2 cellular contexts compared by ENCODE assay signal in the genomic region with DNA sequence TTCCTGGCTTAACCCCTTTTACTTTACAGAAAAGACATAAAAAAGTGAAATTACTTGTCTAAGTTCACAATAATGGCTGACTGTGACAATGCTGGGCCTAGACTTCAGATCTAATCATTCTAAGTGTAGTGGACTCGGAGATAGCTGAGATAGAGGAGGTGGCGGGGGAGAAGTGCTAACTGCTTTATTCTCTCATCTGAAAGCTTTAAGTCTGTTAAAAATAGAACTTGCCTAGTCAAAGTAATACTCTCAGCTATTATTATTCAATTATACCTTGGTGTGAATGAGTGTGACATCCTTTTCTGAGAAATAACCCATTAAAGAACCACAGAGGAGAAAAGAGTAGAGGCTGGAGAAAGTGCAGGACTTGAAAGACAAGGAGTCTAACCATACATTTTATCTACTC.
TF ChIP-seq lines count a peak whose summit lies in the region.

No MANE protein-coding gene starts in this region.

TF ChIP-seq in WTC11, 78 proteins besides CTCF, POLR2A, EP300 and RAD21 (continued from another document):
- TF ChIP-seq, protein P1, sequence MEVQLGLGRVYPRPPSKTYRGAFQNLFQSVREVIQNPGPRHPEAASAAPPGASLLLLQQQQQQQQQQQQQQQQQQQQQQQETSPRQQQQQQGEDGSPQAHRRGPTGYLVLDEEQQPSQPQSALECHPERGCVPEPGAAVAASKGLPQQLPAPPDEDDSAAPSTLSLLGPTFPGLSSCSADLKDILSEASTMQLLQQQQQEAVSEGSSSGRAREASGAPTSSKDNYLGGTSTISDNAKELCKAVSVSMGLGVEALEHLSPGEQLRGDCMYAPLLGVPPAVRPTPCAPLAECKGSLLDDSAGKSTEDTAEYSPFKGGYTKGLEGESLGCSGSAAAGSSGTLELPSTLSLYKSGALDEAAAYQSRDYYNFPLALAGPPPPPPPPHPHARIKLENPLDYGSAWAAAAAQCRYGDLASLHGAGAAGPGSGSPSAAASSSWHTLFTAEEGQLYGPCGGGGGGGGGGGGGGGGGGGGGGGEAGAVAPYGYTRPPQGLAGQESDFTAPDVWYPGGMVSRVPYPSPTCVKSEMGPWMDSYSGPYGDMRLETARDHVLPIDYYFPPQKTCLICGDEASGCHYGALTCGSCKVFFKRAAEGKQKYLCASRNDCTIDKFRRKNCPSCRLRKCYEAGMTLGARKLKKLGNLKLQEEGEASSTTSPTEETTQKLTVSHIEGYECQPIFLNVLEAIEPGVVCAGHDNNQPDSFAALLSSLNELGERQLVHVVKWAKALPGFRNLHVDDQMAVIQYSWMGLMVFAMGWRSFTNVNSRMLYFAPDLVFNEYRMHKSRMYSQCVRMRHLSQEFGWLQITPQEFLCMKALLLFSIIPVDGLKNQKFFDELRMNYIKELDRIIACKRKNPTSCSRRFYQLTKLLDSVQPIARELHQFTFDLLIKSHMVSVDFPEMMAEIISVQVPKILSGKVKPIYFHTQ (CRISPR knock-in tag; IDR thresholded peaks at IDR 0.05): no peak
- TF ChIP-seq ZSCAN18 (CRISPR knock-in tag; IDR thresholded peaks at IDR 0.05) (no peak), ELF4 (CRISPR knock-in tag; IDR thresholded peaks at IDR 0.05; ENCODE audit: low read depth) (no peak), NR1H2 (CRISPR knock-in tag; IDR thresholded peaks at IDR 0.05) (no peak), NR3C1 (CRISPR knock-in tag; conservative IDR thresholded peaks at IDR 0.05; ENCODE audit: low read depth) (no peak)
- TF ChIP-seq, protein P2, sequence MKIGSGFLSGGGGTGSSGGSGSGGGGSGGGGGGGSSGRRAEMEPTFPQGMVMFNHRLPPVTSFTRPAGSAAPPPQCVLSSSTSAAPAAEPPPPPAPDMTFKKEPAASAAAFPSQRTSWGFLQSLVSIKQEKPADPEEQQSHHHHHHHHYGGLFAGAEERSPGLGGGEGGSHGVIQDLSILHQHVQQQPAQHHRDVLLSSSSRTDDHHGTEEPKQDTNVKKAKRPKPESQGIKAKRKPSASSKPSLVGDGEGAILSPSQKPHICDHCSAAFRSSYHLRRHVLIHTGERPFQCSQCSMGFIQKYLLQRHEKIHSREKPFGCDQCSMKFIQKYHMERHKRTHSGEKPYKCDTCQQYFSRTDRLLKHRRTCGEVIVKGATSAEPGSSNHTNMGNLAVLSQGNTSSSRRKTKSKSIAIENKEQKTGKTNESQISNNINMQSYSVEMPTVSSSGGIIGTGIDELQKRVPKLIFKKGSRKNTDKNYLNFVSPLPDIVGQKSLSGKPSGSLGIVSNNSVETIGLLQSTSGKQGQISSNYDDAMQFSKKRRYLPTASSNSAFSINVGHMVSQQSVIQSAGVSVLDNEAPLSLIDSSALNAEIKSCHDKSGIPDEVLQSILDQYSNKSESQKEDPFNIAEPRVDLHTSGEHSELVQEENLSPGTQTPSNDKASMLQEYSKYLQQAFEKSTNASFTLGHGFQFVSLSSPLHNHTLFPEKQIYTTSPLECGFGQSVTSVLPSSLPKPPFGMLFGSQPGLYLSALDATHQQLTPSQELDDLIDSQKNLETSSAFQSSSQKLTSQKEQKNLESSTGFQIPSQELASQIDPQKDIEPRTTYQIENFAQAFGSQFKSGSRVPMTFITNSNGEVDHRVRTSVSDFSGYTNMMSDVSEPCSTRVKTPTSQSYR (CRISPR knock-in tag; IDR thresholded peaks at IDR 0.05): no peak

TF ChIP-seq in GM23338, 12 proteins besides CTCF, POLR2A, EP300 and RAD21 (continued from another document):
- no peak for TF ChIP-seq ZNF462 (CRISPR knock-in tag; IDR thresholded peaks at IDR 0.05)
